In the genomic region with DNA sequence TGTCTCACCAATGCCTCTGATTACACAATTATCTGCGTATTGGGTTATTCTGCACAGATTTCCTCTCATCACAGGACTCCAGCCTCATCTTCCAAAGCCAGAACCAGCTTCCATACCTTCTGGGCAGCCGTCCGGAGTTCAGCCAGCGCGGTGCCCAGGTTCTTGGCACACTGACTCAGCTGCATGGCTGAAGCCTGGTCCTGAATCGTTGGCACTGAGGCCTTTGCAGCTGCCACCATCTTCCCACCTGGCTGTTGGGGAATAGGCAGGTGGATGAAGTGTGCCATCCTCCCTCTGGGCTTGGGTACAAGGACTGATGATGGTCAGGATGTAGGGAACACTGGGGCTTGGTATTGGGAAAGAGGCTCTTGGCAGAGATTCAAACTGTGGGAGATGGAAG, we compare ENCODE assay signal across 13 cellular contexts.
"Had no signal": no experiment of that assay in that cellular context is flagged by ENCODE, and none has a peak within 500 bp of the region (broad histone marks: within the 10 kb centered on the region; RNA-seq: fewer than 3 reads in every experiment).

No MANE protein-coding gene starts in this region.

- H3K4me3 Mint-ChIP-seq: activated CD8-positive, alpha-beta T cell treated with anti-CD3 and anti-CD28 coated beads, Interleukin-2, amount 10 ng/mL, durations not matched to agents 7 days and 5 days; activated naive CD8-positive, alpha-beta T cell; effector memory CD8-positive, alpha-beta T cell; nephron progenitor cell; T-helper 1 cell treated with Interleukin-12 subunit alpha and Interleukin-12 subunit beta and Interleukin-4 antibody, amounts not matched to agents 30 μg/mL and 1 μg/mL, for 36 hours had no signal

- H3K27me3 ChIP-seq: cardiac muscle cell had no signal

- H3K27ac ChIP-seq: cardiac muscle cell, psoas muscle had no signal

- H3K4me3 ChIP-seq: cardiac muscle cell, psoas muscle had no signal

- ATAC-seq: activated CD8-positive, alpha-beta T cell treated with anti-CD3 and anti-CD28 coated beads, Interleukin-2, amount 10 ng/mL, durations not matched to agents 7 days and 5 days; effector memory CD8-positive, alpha-beta T cell; psoas muscle; sciatic nerve; stimulated activated naive CD8-positive, alpha-beta T cell treated with anti-CD3 and anti-CD28 coated beads, Interleukin-15, Interleukin-2, amounts not matched to agents 100 U/mL and 50 U/mL, for 24 hours had no signal

- H3K27ac Mint-ChIP-seq: activated CD8-positive, alpha-beta T cell treated with anti-CD3 and anti-CD28 coated beads, Interleukin-2, amount 10 ng/mL, durations not matched to agents 7 days and 5 days; T-helper 1 cell treated with Interleukin-12 subunit alpha and Interleukin-12 subunit beta and Interleukin-4 antibody, amounts not matched to agents 30 μg/mL and 1 μg/mL, for 36 hours had no signal

- H3K27me3 Mint-ChIP-seq: activated naive CD8-positive, alpha-beta T cell; effector memory CD8-positive, alpha-beta T cell had no signal

- H3K4me1 ChIP-seq: psoas muscle had no signal

- H3K9me3 ChIP-seq: psoas muscle had no signal

- H3K9me3 Mint-ChIP-seq: effector memory CD8-positive, alpha-beta T cell; nephron progenitor cell; T-helper 1 cell treated with Interleukin-12 subunit alpha and Interleukin-12 subunit beta and Interleukin-4 antibody, amounts not matched to agents 30 μg/mL and 1 μg/mL, for 36 hours had no signal

- DNase-seq: activated CD4-positive, alpha-beta T cell treated with anti-CD3 and anti-CD28 coated beads for 4 hours; activated CD8-positive, alpha-beta memory T cell treated with anti-CD3 and anti-CD28 coated beads, Interleukin-2, amount 50 U/mL, for 48 hours; activated CD8-positive, alpha-beta T cell treated with anti-CD3 and anti-CD28 coated beads, Interleukin-2, amount 10 ng/mL, durations not matched to agents 7 days and 5 days; anterior cingulate cortex; effector memory CD8-positive, alpha-beta T cell; nephron progenitor cell; psoas muscle; stimulated activated CD4-positive, alpha-beta T cell treated with anti-CD3 and anti-CD28 coated beads, Interleukin-2, amount 100 ng/mL, for 24 hours; stimulated activated naive CD8-positive, alpha-beta T cell treated with anti-CD3 and anti-CD28 coated beads, Interleukin-15, Interleukin-2, amounts not matched to agents 100 U/mL and 50 U/mL, for 24 hours had no signal
